In genomic region chr7:149732611-149733010, GRCh38 we compare ENCODE assay signal across 19 cellular contexts. TPM values are rescaled to one million over a fixed set of nuclear protein-coding genes. Genes with fewer than 3 reads are reported as not detected.
A peak's percentile ranks its signal among the peaks of the same experiment; 100 is the strongest.
DNase-seq lines count a peak whose midpoint lies in the region; ATAC-seq, FAIRE-seq and TF ChIP-seq lines count a peak whose summit lies in the region.
"Had no signal": no experiment of that assay in that cellular context is flagged by ENCODE, and none has a peak within 500 bp of the region (broad histone marks: within the 10 kb centered on the region; RNA-seq: fewer than 3 reads in every experiment).

No MANE protein-coding gene starts in this region.

- H3K79me2 ChIP-seq in K562 (ENCODE audit: control insufficient read depth, insufficient read depth, low read length), result no peaks in the 10 kb centered on the region

- no peak overlapping the region for H3K4me3 ChIP-seq in K562
- H3K4me3 ChIP-seq in bronchial epithelial cell (ENCODE audit: low read depth, low read length), result no peak overlapping the region
- H3K4me3 ChIP-seq in lower lobe of right lung, result no peak overlapping the region
- H3K4me3 ChIP-seq: GM23338 had no signal

- no peak for TF ChIP-seq EP300 in K562 (IDR thresholded peaks at IDR 0.05; ENCODE audit: low read length)

- peaks cover 17% of the 10 kb centered on the region; the same call in 1 of the 2 replicates for H4K20me1 ChIP-seq in K562 (replicated peaks; ENCODE audit: control insufficient read depth, insufficient read depth, low read length)

- intact Hi-C loops in K562 (cut with micrococcal nuclease) (no loop called here), lower lobe of right lung (cut with DNase I) (no loop called here), posterior vena cava (cut with DNase I) (loop anchor here in 1 of 2 donors (1.0 kb wide), 1 partner anchor 36 kb away; no protein-coding TSS in a partner anchor)

- peaks cover 55% of the 10 kb centered on the region; the same call in 2 of the 3 replicates for H3K36me3 ChIP-seq in K562 (ENCODE audit: control insufficient read depth, insufficient read depth, low read length)
- H3K36me3 ChIP-seq in bronchial epithelial cell (ENCODE audit: control insufficient read depth, insufficient read depth, low read length), result peaks cover 25% of the 10 kb centered on the region
- H3K36me3 ChIP-seq in lower lobe of right lung, result peaks cover 58% of the 10 kb centered on the region

- H3K9me3 ChIP-seq in K562 (replicated peaks; ENCODE audit: control insufficient read depth, insufficient read depth, low read depth, low read length) (no peaks in the 10 kb centered on the region), lower lobe of right lung (no peaks in the 10 kb centered on the region)
- H3K9me3 ChIP-seq: Caco-2 had no signal

- H3K9ac ChIP-seq in K562 (ENCODE audit: insufficient read depth in 1 of 2, low read depth in 2 of 2, low read length in 2 of 2), result no peak overlapping the region

- CTCF ChIA-PET in K562 (lab: Yijun Ruan, JAX; ENCODE audit: low intra/inter-chr PET ratio), result no interaction called here

- DNase-seq in K562 (ENCODE audit: extremely low read depth in 1 of 4, low spot score in 3 of 4), result no peak
- no peak for DNase-seq in bronchial epithelial cell (ENCODE audit: low read depth)
- peak; percentile 15 for DNase-seq in lower lobe of right lung
- DNase-seq in posterior vena cava (ENCODE audit: low spot score), result peak; percentile 67
- DNase-seq in ACHN, result no peak
- DNase-seq: AML-193; Caco-2; CD4-positive, alpha-beta T cell; HCEC 1CT had no signal

- no peak for TF ChIP-seq RAD21 in K562 (CRISPR knock-in tag; conservative IDR thresholded peaks at IDR 0.05 in 1 of 2, IDR thresholded peaks at IDR 0.05 in 1 of 2)

- 75% methylated on average over 7 of the region's 7 CpGs for WGBS in K562 (ENCODE audit: insufficient coverage, low coverage, missing lambda C conversion rate)

- no peak for ATAC-seq in K562
- no peak for ATAC-seq in lower lobe of right lung
- no peak for ATAC-seq in GM21381 (IDR thresholded peaks at IDR 0.05; ENCODE audit: unreplicated experiment)
- ATAC-seq in esophagus mucosa, result no peak
- ATAC-seq: GM23338 had no signal

- H3K4me2 ChIP-seq in K562 (ENCODE audit: insufficient read depth, low read length), result no peak overlapping the region
- H3K4me2 ChIP-seq: GM23338 had no signal

- no peaks in the 10 kb centered on the region for H3K9me1 ChIP-seq in K562 (ENCODE audit: control insufficient read depth, insufficient read depth, low read length)

- no TSS peak for BruUV-seq in K562 (replicated peaks; lab: Mats Ljungman, UMichigan)

- FAIRE-seq in K562 (lab: Jason Lieb, UNC) (no peak), bronchial epithelial cell (lab: Jason Lieb, UNC) (peak; percentile 13)
- FAIRE-seq: A204.1, D721Med, G401.6, GM12891, GM19239, H54 had no signal

- H3K4me1 ChIP-seq in K562 (replicated peaks in 1 of 2; ENCODE audit: control insufficient read depth in 2 of 2, insufficient read depth in 2 of 2, low read length in 2 of 2), result peaks cover 0 to 27% of the 10 kb centered on the region in 2 experiments; a peak in 4 of 5 replicates
- H3K4me1 ChIP-seq in lower lobe of right lung, result no peaks in the 10 kb centered on the region

- POLR2A ChIA-PET in K562 (lab: Yijun Ruan, JAX), result interaction anchor here (0.6 to 3.6 kb wide), 5 partner anchors 9 to 19 kb away, joined by 3 to 27 read pairs (median 5); no protein-coding TSS in a partner anchor

- in situ Hi-C loops in K562 (cut with MboI), result no loop called here
- in situ Hi-C loops in ACHN (cut with HindIII; ENCODE audit: low pct_ligation_motif_present, low pct_unique_long_range_greater_than_20kb, low sequenced_read_pairs), result no loop called here

- TF ChIP-seq POLR2A in K562 (conservative IDR thresholded peaks at IDR 0.05), result no peak

- no peak for TF ChIP-seq CTCF in K562 (IDR thresholded peaks at IDR 0.05 in 2 of 3, conservative IDR thresholded peaks at IDR 0.05 in 1 of 3; ENCODE audit: insufficient read depth in 2 of 3, low read depth in 1 of 3, low read length in 3 of 3)
- TF ChIP-seq CTCF in bronchial epithelial cell (IDR thresholded peaks at IDR 0.05; ENCODE audit: insufficient read depth, low read length, severe bottlenecking), result no peak
- no peak for TF ChIP-seq CTCF in lower lobe of right lung (IDR thresholded peaks at IDR 0.05)

- H2AFZ ChIP-seq in K562 (ENCODE audit: low read depth, low read length), result no peak overlapping the region
- H2AFZ ChIP-seq: GM23338 had no signal

- H3K27ac ChIP-seq in K562 (ENCODE audit: extremely low read depth, low read depth, low read length), result no peak overlapping the region
- H3K27ac ChIP-seq in lower lobe of right lung, result no peak overlapping the region
- H3K27ac ChIP-seq: C4-2B had no signal

- H3K27me3 ChIP-seq in K562 (ENCODE audit: control insufficient read depth in 2 of 2, insufficient read depth in 2 of 2, low read length in 2 of 2) (peaks cover 0 to 11% of the 10 kb centered on the region in 2 experiments; a peak in 1 of 5 replicates), bronchial epithelial cell (ENCODE audit: control insufficient read depth, insufficient read depth, low read length) (no peaks in the 10 kb centered on the region), lower lobe of right lung (ENCODE audit: low read depth) (peaks cover 14% of the 10 kb centered on the region)

TF ChIP-seq in K562, 482 proteins besides CTCF, POLR2A, EP300 and RAD21:
- TF ChIP-seq STAG1 (CRISPR knock-in tag; IDR thresholded peaks at IDR 0.05; ENCODE audit: borderline replicate concordance) (0 out of 2 replicates have a peak, but pooled peaks have one; percentile 19), ZNF24 (IDR thresholded peaks at IDR 0.05) (no peak)

RNA-seq across cellular contexts. Expression of gene ZNF467, which starts 40.8 kb away (rescaled TPM):
- 3.6 and 10.3 TPM in 2 replicates for total RNA-seq in K562 (2011; cell fraction: chromatin; rRNA removed; ENCODE audit: low replicate concordance)
- total RNA-seq in K562 (2011; cell fraction: nucleolus; rRNA removed), result 7.6 and 11.7 TPM in 2 replicates
- total RNA-seq in K562 (2011; cell fraction: nucleoplasm; rRNA removed), result 5.1 and 5.6 TPM in 2 replicates
- total RNA-seq in K562 (2014; rRNA removed), result 2.8 and 4.6 TPM in 2 replicates
- 0.80 and 1.3 TPM in 2 replicates for total RNA-seq in K562 (2014; rRNA removed; fragmentation: Illumina TruSeq; extraction: Trizol)
- 1.6 and 2.0 TPM in 2 replicates for total RNA-seq in K562 (2015; rRNA removed; fragmentation: Illumina TruSeq; extraction: Trizol)
- 14.2 and 16.2 TPM in 2 replicates for total RNA-seq in K562 (2021)
- 2.4 and 3.9 TPM in 2 replicates for polyA plus RNA-seq in K562 (2011; rRNA removed)
- 3.2 and 8.5 TPM in 2 replicates for polyA plus RNA-seq in K562 (2011; cell fraction: cytosol; rRNA removed)
- polyA plus RNA-seq in K562 (2011; cell fraction: nucleus; rRNA removed), result 17.0 and 31.8 TPM in 2 replicates
- polyA plus RNA-seq in K562 (2012), result 15.3 and 17.0 TPM in 2 replicates
- polyA plus RNA-seq in K562 (2014; fragmentation: Illumina TruSeq; extraction: Trizol), result 1.7 and 3.2 TPM in 2 replicates
- polyA plus RNA-seq in K562 (2014; fragmentation: Nextera tagmentation; extraction: Ambion mirVana), result under 1 TPM; 0.32 to 0.42 TPM
- 6.6 and 8.3 TPM in 2 replicates for polyA plus RNA-seq in K562 (2014; rRNA removed)
- 0.60 and 1.1 TPM in 2 replicates for polyA minus RNA-seq in K562 (2011; rRNA and poly(A)+ RNA removed)
- polyA minus RNA-seq in K562 (2011; cell fraction: cytosol; rRNA and poly(A)+ RNA removed), result 7.6 and 15.2 TPM in 2 replicates
- polyA minus RNA-seq in K562 (2011; cell fraction: nucleus; rRNA and poly(A)+ RNA removed), result 3.4 and 4.0 TPM in 2 replicates
- total RNA-seq in bronchial epithelial cell, result 0.26 and 3.5 TPM in 2 replicates
- total RNA-seq in lower lobe of right lung, result 23.0 TPM
- 10 to 100 TPM; 10.9 to 12.0 TPM for total RNA-seq in posterior vena cava
- total RNA-seq in esophagus mucosa, result 3.6 TPM

Comparison
In these comparisons a context has a peak if more than half of its experiments do, and no peak if none do; other contexts are left out.
1. DNase-seq: peak in lower lobe of right lung (single experiment) and posterior vena cava (single experiment); none in K562 (0 of 4), bronchial epithelial cell (single experiment) and ACHN (single experiment).